15 cellular contexts compared by ENCODE assay signal in the genomic region with DNA sequence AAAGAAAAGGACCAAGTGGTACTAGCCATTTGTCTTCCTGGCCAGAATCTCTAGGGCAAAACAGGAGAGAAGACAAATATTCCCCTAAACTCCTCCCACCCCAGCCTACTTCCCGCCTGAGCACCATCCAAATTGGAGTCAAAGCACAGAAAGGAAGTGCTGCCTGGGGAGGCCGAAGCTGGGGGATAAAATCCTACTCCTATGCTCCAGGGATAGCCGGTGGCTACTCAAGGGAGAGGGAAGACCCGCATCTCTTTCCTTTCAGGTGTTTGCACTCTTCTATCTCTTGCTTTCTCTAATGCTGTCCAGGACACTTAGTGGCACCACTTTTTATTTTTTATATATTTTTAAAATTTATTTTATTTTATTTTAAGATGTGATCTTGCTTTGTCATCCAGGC. TPM values are rescaled to one million over a fixed set of nuclear protein-coding genes. Genes with fewer than 3 reads are reported as not detected.
A peak's percentile ranks its signal among the peaks of the same experiment; 100 is the strongest.
DNase-seq lines count a peak whose midpoint lies in the region; ATAC-seq and TF ChIP-seq lines count a peak whose summit lies in the region.
"Had no signal": no experiment of that assay in that cellular context is flagged by ENCODE, and none has a peak within 500 bp of the region (broad histone marks: within the 10 kb centered on the region; RNA-seq: fewer than 3 reads in every experiment).

No MANE protein-coding gene starts in this region.

- H3K27me3 Mint-ChIP-seq in GM23338 (ENCODE audit: insufficient read depth, low read depth, poor library complexity) (peaks cover 11% of the 10 kb centered on the region), natural killer cell (ENCODE audit: low read depth in 2 of 2) (no peaks in the 10 kb centered on the region)
- H3K27me3 Mint-ChIP-seq: CD4-positive, CD25-positive, alpha-beta regulatory T cell had no signal

- TF ChIP-seq CTCF in GM23338 (conservative IDR thresholded peaks at IDR 0.05; ENCODE audit: low read depth in 2 of 2) (no peak), RWPE1 (conservative IDR thresholded peaks at IDR 0.05; ENCODE audit: low read depth) (no peak), vagina (IDR thresholded peaks at IDR 0.05) (no peak), natural killer cell (IDR thresholded peaks at IDR 0.05) (no peak)

- peaks cover 2% of the 10 kb centered on the region; the same call in 1 of the 2 replicates for H3K27me3 ChIP-seq in GM23338 (ENCODE audit: insufficient read depth)
- no peaks in the 10 kb centered on the region for H3K27me3 ChIP-seq in skeletal muscle satellite cell (ENCODE audit: control insufficient read depth, insufficient read depth, low read length)
- no peaks in the 10 kb centered on the region for H3K27me3 ChIP-seq in vagina

- no peak for TF ChIP-seq POLR2A in vagina (IDR thresholded peaks at IDR 0.05)

- peaks cover 50% of the 10 kb centered on the region for H3K4me1 Mint-ChIP-seq in GM23338
- peaks cover 10 to 31% of the 10 kb centered on the region in 2 donors for H3K4me1 Mint-ChIP-seq in natural killer cell

- peak overlapping the region; percentile 68; the same call in 1 of the 2 replicates for H3K4me2 ChIP-seq in GM23338
- no peak overlapping the region for H3K4me2 ChIP-seq in skeletal muscle satellite cell (ENCODE audit: low read length)

- H4K20me1 ChIP-seq in GM23338 (replicated peaks; ENCODE audit: insufficient read depth) = no peaks in the 10 kb centered on the region

- H3K36me3 ChIP-seq in GM23338 (ENCODE audit: insufficient read depth) = no peaks in the 10 kb centered on the region
- H3K36me3 ChIP-seq in skeletal muscle satellite cell (ENCODE audit: insufficient read depth, low read length) = no peaks in the 10 kb centered on the region
- no peaks in the 10 kb centered on the region for H3K36me3 ChIP-seq in vagina
- H3K36me3 ChIP-seq: BLaER1 treated with 17β-estradiol and CSF1 and Interleukin-3, amounts not matched to agents 10 nM and 100 nM had no signal

- H3K9me3 Mint-ChIP-seq in GM23338 (no peaks in the 10 kb centered on the region), natural killer cell (no peaks in the 10 kb centered on the region)
- H3K9me3 Mint-ChIP-seq: IgD-negative memory B cell had no signal

- H3K9me3 ChIP-seq in skeletal muscle satellite cell (replicated peaks; ENCODE audit: low read length) (no peaks in the 10 kb centered on the region), vagina (no peaks in the 10 kb centered on the region)
- H3K9me3 ChIP-seq: BLaER1 treated with 17β-estradiol and CSF1 and Interleukin-3, amounts not matched to agents 10 nM and 100 nM had no signal

- ATAC-seq in GM23338 (no peak), natural killer cell (no peak), GM21529 (IDR thresholded peaks at IDR 0.05; ENCODE audit: unreplicated experiment) (no peak)
- ATAC-seq: HCT116 had no signal

- H3K9ac ChIP-seq in skeletal muscle satellite cell (ENCODE audit: low read depth, low read length) = peak overlapping the region; percentile 75
- H3K9ac ChIP-seq: BLaER1 treated with 17β-estradiol and CSF1 and Interleukin-3, amounts not matched to agents 10 nM and 100 nM had no signal

- POLR2A ChIA-PET in RWPE1 (lab: Yijun Ruan, JAX; ENCODE audit: low non-redundant PET) = no interaction called here

- H3K27ac Mint-ChIP-seq in GM23338 (no peak overlapping the region), natural killer cell (no peak overlapping the region)
- H3K27ac Mint-ChIP-seq: CD4-positive, CD25-positive, alpha-beta regulatory T cell; IgD-negative memory B cell had no signal

- H3K4me3 ChIP-seq in GM23338 (no peak overlapping the region), skeletal muscle satellite cell (ENCODE audit: low read length) (no peak overlapping the region), vagina (no peak overlapping the region)
- H3K4me3 ChIP-seq: BLaER1 treated with 17β-estradiol and CSF1 and Interleukin-3, amounts not matched to agents 10 nM and 100 nM had no signal

- no peak overlapping the region for H3K4me3 Mint-ChIP-seq in GM23338
- no peak overlapping the region for H3K4me3 Mint-ChIP-seq in natural killer cell
- H3K4me3 Mint-ChIP-seq: CD4-positive, CD25-positive, alpha-beta regulatory T cell; IgD-negative memory B cell had no signal

- H2AFZ ChIP-seq in GM23338 = no peak overlapping the region

- peaks cover 50% of the 10 kb centered on the region for H3K4me1 ChIP-seq in GM23338 (ENCODE audit: insufficient read depth)
- H3K4me1 ChIP-seq in skeletal muscle satellite cell (ENCODE audit: control insufficient read depth, insufficient read depth, low read length) = peaks cover 45% of the 10 kb centered on the region
- peaks cover 2% of the 10 kb centered on the region for H3K4me1 ChIP-seq in vagina

- H3K27ac ChIP-seq in GM23338 (ENCODE audit: low read depth) (0 out of 2 replicates have a peak overlapping the region, but pooled peaks have one; percentile 76), RWPE1 (0 out of 2 replicates have a peak overlapping the region, but pooled peaks have one; percentile 0), epithelial cell of prostate (peak overlapping the region; percentile 96), vagina (no peak overlapping the region)
- H3K27ac ChIP-seq: BLaER1 treated with 17β-estradiol and CSF1 and Interleukin-3, amounts not matched to agents 10 nM and 100 nM had no signal

- CTCF ChIA-PET in RWPE1 (lab: Yijun Ruan, JAX) = interaction anchor here (0.6 kb wide), 1 partner anchor 100 kb away, joined by 3 read pairs; no protein-coding TSS in a partner anchor

- intact Hi-C loops in vagina (cut with DNase I) (loop anchor here (10.0 kb wide), 1 partner anchor 1134 kb away; no protein-coding TSS in a partner anchor), natural killer cell (cut with micrococcal nuclease) (no loop called here)

- no peaks in the 10 kb centered on the region; the same call in 1 of the 2 replicates for H3K79me2 ChIP-seq in GM23338 (replicated peaks; ENCODE audit: insufficient read depth)

- DNase-seq in GM23338 (ENCODE audit: low spot score) = peak; percentile 20
- no peak for DNase-seq in RWPE1 (ENCODE audit: low spot score)
- DNase-seq in epithelial cell of prostate (ENCODE audit: low read depth, low spot score) = no peak
- no peak for DNase-seq in vagina (ENCODE audit: extremely low spot score in 2 of 2)
- no peak for DNase-seq in natural killer cell
- DNase-seq: 8988T; ACHN; CD4-positive, CD25-positive, alpha-beta regulatory T cell; DMS53; GF-D8 had no signal

- H3F3A ChIP-seq in GM23338 (replicated peaks; ENCODE audit: low read depth) = no peaks in the 10 kb centered on the region

- H3K36me3 Mint-ChIP-seq in GM23338 (ENCODE audit: low read depth) = peaks cover 8% of the 10 kb centered on the region; the same call in 2 of the 3 replicates
- no peaks in the 10 kb centered on the region for H3K36me3 Mint-ChIP-seq in natural killer cell
- H3K36me3 Mint-ChIP-seq: CD4-positive, CD25-positive, alpha-beta regulatory T cell had no signal

- no peaks in the 10 kb centered on the region for H3K9me2 ChIP-seq in GM23338 (ENCODE audit: insufficient read depth)

TF ChIP-seq in GM23338, 12 proteins besides CTCF, POLR2A, EP300 and RAD21 (continues in another document):
- no peak for TF ChIP-seq CREB1 (CRISPR knock-in tag; IDR thresholded peaks at IDR 0.05; ENCODE audit: low read depth)
- no peak for TF ChIP-seq ZNF114 (CRISPR knock-in tag; IDR thresholded peaks at IDR 0.05)
- no peak for TF ChIP-seq JUNB (IDR thresholded peaks at IDR 0.05; ENCODE audit: unreplicated experiment)
- no peak for TF ChIP-seq POLR2AphosphoS5 (IDR thresholded peaks at IDR 0.05; ENCODE audit: low read depth)
- TF ChIP-seq, protein P1, sequence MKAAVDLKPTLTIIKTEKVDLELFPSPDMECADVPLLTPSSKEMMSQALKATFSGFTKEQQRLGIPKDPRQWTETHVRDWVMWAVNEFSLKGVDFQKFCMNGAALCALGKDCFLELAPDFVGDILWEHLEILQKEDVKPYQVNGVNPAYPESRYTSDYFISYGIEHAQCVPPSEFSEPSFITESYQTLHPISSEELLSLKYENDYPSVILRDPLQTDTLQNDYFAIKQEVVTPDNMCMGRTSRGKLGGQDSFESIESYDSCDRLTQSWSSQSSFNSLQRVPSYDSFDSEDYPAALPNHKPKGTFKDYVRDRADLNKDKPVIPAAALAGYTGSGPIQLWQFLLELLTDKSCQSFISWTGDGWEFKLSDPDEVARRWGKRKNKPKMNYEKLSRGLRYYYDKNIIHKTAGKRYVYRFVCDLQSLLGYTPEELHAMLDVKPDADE (IDR thresholded peaks at IDR 0.05) = no peak

RNA-seq across cellular contexts. Expression of a gene that starts 7.1 kb away (rescaled TPM):
- total RNA-seq in GM23338 (2014; rRNA removed; shearing (Covaris generic)) = 35.0 and 35.9 TPM in 2 replicates
- 10.8 and 15.4 TPM in 2 replicates for polyA plus RNA-seq in GM23338 (2016; fragmentation: Nextera tagmentation; extraction: Ambion mirVana)
- total RNA-seq in skeletal muscle satellite cell (2012; rRNA removed) = 35.2 and 70.1 TPM in 2 replicates
- 75.1 TPM for total RNA-seq in vagina
- total RNA-seq in natural killer cell = 10 to 100 TPM; 56.3 to 98.9 (median 69.6) TPM
